ENCODE assay signal across 30 cellular contexts in genomic region chr9:137392232-137393007, GRCh38. TPM values are rescaled to one million over a fixed set of nuclear protein-coding genes. Genes with fewer than 3 reads are reported as not detected.
"Had no signal": no experiment of that assay in that cellular context is flagged by ENCODE, and none has a peak within 500 bp of the region (broad histone marks: within the 10 kb centered on the region; RNA-seq: fewer than 3 reads in every experiment).

No MANE protein-coding gene starts in this region.

- DNase-seq: activated CD4-positive, alpha-beta T cell treated with anti-CD3 and anti-CD28 coated beads for 4 hours; activated CD4-positive, alpha-beta T cell treated with anti-CD3 and anti-CD28 coated beads, Interleukin-2, amount 50 U/mL, for 1 hour; activated CD4-positive, alpha-beta T cell treated with anti-CD3 and anti-CD28 coated beads, Interleukin-2, amount 50 U/mL, for 48 hours; activated CD4-positive, CD25-positive, alpha-beta regulatory T cell; activated CD4-positive, CD25-positive, alpha-beta regulatory T cell treated with anti-CD3 and anti-CD28 coated beads, Interleukin-2, amount 50 U/mL, for 72 hours; activated CD8-positive, alpha-beta memory T cell treated with anti-CD3 and anti-CD28 coated beads for 24 hours; activated CD8-positive, alpha-beta T cell treated with anti-CD3 and anti-CD28 coated beads for 36 hours; activated effector memory CD4-positive, alpha-beta T cell treated with Interleukin-2 at 50 U/mL for 16 hours; activated gamma-delta T cell treated with Interleukin-2 at 50 U/mL for 16 hours; activated naive CD4-positive, alpha-beta T cell treated with anti-CD3 and anti-CD28 coated beads, Interleukin-2, amount 50 U/mL, for 16 hours; activated naive CD4-positive, alpha-beta T cell treated with Interleukin-2 at 50 U/mL for 16 hours; activated T-cell treated with anti-CD3 and anti-CD28 coated beads, Interleukin-2, amount 50 U/mL, for 4 hours; amniotic stem cell; aorta; body of pancreas; caudate nucleus; colonic mucosa; effector CD8-positive, alpha-beta T cell; esophagus squamous epithelium; foreskin melanocyte; heart right ventricle; T-helper 2 cell had no signal

- H3K4me3 ChIP-seq: body of pancreas, colonic mucosa, esophagus squamous epithelium, gastroesophageal sphincter, heart right ventricle had no signal

- H3K9me3 ChIP-seq: body of pancreas, colonic mucosa, esophagus squamous epithelium, gastroesophageal sphincter, heart right ventricle had no signal

- FAIRE-seq: endometrium, endothelial cell of umbilical vein had no signal

- H3K27me3 Mint-ChIP-seq: activated CD8-positive, alpha-beta T cell treated with anti-CD3 and anti-CD28 coated beads for 36 hours; activated naive CD8-positive, alpha-beta T cell; activated T-helper 17 cell treated with anti-CD3 and anti-CD28 coated beads, Interleukin-2, amount 50 U/mL, for 72 hours had no signal

- ATAC-seq: activated CD8-positive, alpha-beta T cell treated with anti-CD3 and anti-CD28 coated beads for 36 hours; activated T-cell treated with anti-CD3 and anti-CD28 coated beads, Interleukin-2, amount 50 U/mL, for 4 hours; activated T-helper 17 cell treated with anti-CD3 and anti-CD28 coated beads, Interleukin-2, amount 50 U/mL, for 72 hours; body of pancreas; heart right ventricle had no signal

- H3K36me3 ChIP-seq: colonic mucosa had no signal

- H3K27ac Mint-ChIP-seq: activated CD8-positive, alpha-beta T cell treated with anti-CD3 and anti-CD28 coated beads for 36 hours; activated naive CD8-positive, alpha-beta T cell; activated T-helper 17 cell treated with anti-CD3 and anti-CD28 coated beads, Interleukin-2, amount 50 U/mL, for 72 hours had no signal

- H3K27ac ChIP-seq: body of pancreas, epithelial cell of prostate, esophagus squamous epithelium, gastroesophageal sphincter had no signal

- H3K4me3 Mint-ChIP-seq: activated CD8-positive, alpha-beta T cell treated with anti-CD3 and anti-CD28 coated beads for 36 hours; activated naive CD8-positive, alpha-beta T cell; activated T-cell treated with anti-CD3 and anti-CD28 coated beads, Interleukin-2, amount 50 U/mL, for 4 hours; activated T-helper 17 cell treated with anti-CD3 and anti-CD28 coated beads, Interleukin-2, amount 50 U/mL, for 72 hours had no signal

- H3K9me3 Mint-ChIP-seq: activated CD8-positive, alpha-beta T cell treated with anti-CD3 and anti-CD28 coated beads for 36 hours; activated T-cell treated with anti-CD3 and anti-CD28 coated beads, Interleukin-2, amount 50 U/mL, for 4 hours; activated T-helper 17 cell treated with anti-CD3 and anti-CD28 coated beads, Interleukin-2, amount 50 U/mL, for 72 hours had no signal

- H3K27me3 ChIP-seq: body of pancreas, colonic mucosa, esophagus squamous epithelium, gastroesophageal sphincter, heart right ventricle had no signal

RNA-seq across cellular contexts. Expression of gene NOXA1, which starts 30.8 kb away (rescaled TPM):
- total RNA-seq: fibroblast of villous mesenchyme had no signal

RNA-seq across cellular contexts. Expression of gene ENTPD8, which starts 48.7 kb away (rescaled TPM):
- total RNA-seq: activated CD8-positive, alpha-beta T cell treated with anti-CD3 and anti-CD28 coated beads for 36 hours; activated T-cell treated with anti-CD3 and anti-CD28 coated beads, Interleukin-2, amount 50 U/mL, for 4 hours; activated T-helper 17 cell treated with anti-CD3 and anti-CD28 coated beads, Interleukin-2, amount 50 U/mL, for 72 hours; aorta; esophagus squamous epithelium; heart right ventricle had no signal
- polyA plus RNA-seq: fibroblast of lung had no signal
